25 cellular contexts compared by ENCODE assay signal in genomic region chr18:52995875-52996274, GRCh38.
"Had no signal": no experiment of that assay in that cellular context is flagged by ENCODE, and none has a peak within 500 bp of the region (broad histone marks: within the 10 kb centered on the region; RNA-seq: fewer than 3 reads in every experiment).

No MANE protein-coding gene starts in this region.

- H3K4me3 ChIP-seq: breast epithelium, colonic mucosa, dorsolateral prefrontal cortex, neural progenitor cell, spleen, testis, vagina had no signal

- ATAC-seq: activated T-cell treated with anti-CD3 and anti-CD28 coated beads, Interleukin-2, amount 50 U/mL, for 4 hours; effector memory CD8-positive, alpha-beta T cell; esophagus mucosa; left lobe of liver; naive thymus-derived CD8-positive, alpha-beta T cell had no signal

- H3K9ac ChIP-seq: neural progenitor cell had no signal

- H3K9me3 ChIP-seq: breast epithelium, colonic mucosa, spleen, testis, vagina had no signal

- H3K4me3 Mint-ChIP-seq: activated naive CD8-positive, alpha-beta T cell treated with anti-CD3 and anti-CD28 coated beads for 36 hours; activated T-cell treated with anti-CD3 and anti-CD28 coated beads, Interleukin-2, amount 50 U/mL, for 4 hours; effector memory CD8-positive, alpha-beta T cell; mesothelial cell of epicardium; naive thymus-derived CD8-positive, alpha-beta T cell; neural progenitor cell had no signal

- H3K4me1 ChIP-seq: breast epithelium, colonic mucosa, neural progenitor cell, spleen, testis, vagina had no signal

- H3K36me3 ChIP-seq: breast epithelium, colonic mucosa, neural progenitor cell, spleen, vagina had no signal

- H2AFZ ChIP-seq: neural progenitor cell had no signal

- H3K27me3 ChIP-seq: breast epithelium, colonic mucosa, dorsolateral prefrontal cortex, neural progenitor cell, spleen, testis, vagina had no signal

- DNase-seq: activated CD4-positive, alpha-beta T cell treated with anti-CD3 and anti-CD28 coated beads for 4 hours; activated CD4-positive, alpha-beta T cell treated with anti-CD3 and anti-CD28 coated beads, Interleukin-2, amount 50 U/mL, for 48 hours; activated CD4-positive, CD25-positive, alpha-beta regulatory T cell; activated CD8-positive, alpha-beta memory T cell treated with anti-CD3 and anti-CD28 coated beads, Interleukin-2, amount 50 U/mL, for 48 hours; activated naive CD4-positive, alpha-beta T cell treated with Interleukin-2 at 50 U/mL for 16 hours; activated naive CD8-positive, alpha-beta T cell treated with anti-CD3 and anti-CD28 coated beads for 36 hours; activated T-cell treated with anti-CD3 and anti-CD28 coated beads, Interleukin-2, amount 50 U/mL, for 4 hours; colonic mucosa; dorsolateral prefrontal cortex; effector memory CD8-positive, alpha-beta T cell; foreskin melanocyte; naive thymus-derived CD8-positive, alpha-beta T cell; posterior cingulate gyrus; spleen; stimulated activated CD4-positive, alpha-beta T cell treated with anti-CD3 and anti-CD28 coated beads, Interleukin-4, amount 100 ng/mL, for 1 hour; stimulated activated naive CD4-positive, alpha-beta T cell; testis; trophoblast cell had no signal

- H3K4me2 ChIP-seq: neural progenitor cell had no signal

- H3K27me3 Mint-ChIP-seq: activated naive CD8-positive, alpha-beta T cell treated with anti-CD3 and anti-CD28 coated beads for 36 hours; effector memory CD8-positive, alpha-beta T cell; naive thymus-derived CD8-positive, alpha-beta T cell had no signal

- H3K36me3 Mint-ChIP-seq: activated naive CD8-positive, alpha-beta T cell treated with anti-CD3 and anti-CD28 coated beads for 36 hours; mesothelial cell of epicardium; naive thymus-derived CD8-positive, alpha-beta T cell; neural progenitor cell had no signal

- H3K27ac Mint-ChIP-seq: activated naive CD8-positive, alpha-beta T cell treated with anti-CD3 and anti-CD28 coated beads for 36 hours; effector memory CD8-positive, alpha-beta T cell; mesothelial cell of epicardium; naive thymus-derived CD8-positive, alpha-beta T cell; neural progenitor cell had no signal

- H3K9me3 Mint-ChIP-seq: activated naive CD8-positive, alpha-beta T cell treated with anti-CD3 and anti-CD28 coated beads for 36 hours; activated T-cell treated with anti-CD3 and anti-CD28 coated beads, Interleukin-2, amount 50 U/mL, for 4 hours; mesothelial cell of epicardium; neural progenitor cell had no signal

- H3K4me1 Mint-ChIP-seq: activated naive CD8-positive, alpha-beta T cell treated with anti-CD3 and anti-CD28 coated beads for 36 hours; mesothelial cell of epicardium; naive thymus-derived CD8-positive, alpha-beta T cell; neural progenitor cell had no signal

- H3K27ac ChIP-seq: breast epithelium, colonic mucosa, dorsolateral prefrontal cortex, neural progenitor cell, spleen, testis, vagina had no signal

- FAIRE-seq: endothelial cell of umbilical vein had no signal
